Comparison of ENCODE assay signal across 1 cellular context in the genomic region with DNA sequence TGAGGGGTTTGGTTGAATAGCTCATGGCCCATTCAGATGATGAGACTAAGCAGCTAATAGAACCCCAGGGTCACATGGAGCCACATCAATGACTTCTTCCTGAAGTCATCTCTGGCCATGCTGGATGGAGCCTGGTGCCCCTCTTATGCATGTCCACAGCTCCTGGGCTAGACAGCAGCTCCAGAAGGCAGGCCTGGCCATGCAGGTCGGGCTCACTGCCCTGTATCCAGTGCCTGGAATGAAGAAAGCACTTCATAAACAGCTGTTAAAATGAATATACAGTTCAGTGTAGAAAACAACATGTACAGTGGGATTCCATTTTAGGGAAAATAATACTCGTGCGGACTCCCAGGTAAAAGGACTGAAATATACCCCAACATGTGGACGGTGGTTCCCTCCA.
TF ChIP-seq lines count a peak whose summit lies in the region.

No MANE protein-coding gene starts in this region.

TF ChIP-seq in H1, 55 proteins besides CTCF, POLR2A, EP300 and RAD21:
- TF ChIP-seq CREB1 (IDR thresholded peaks at IDR 0.05) (no peak), GTF2F1 (IDR thresholded peaks at IDR 0.05; ENCODE audit: borderline replicate concordance, low read depth, low read length) (no peak), NRF1 (IDR thresholded peaks at IDR 0.05; ENCODE audit: low read depth, low read length) (no peak), SIX5 (IDR thresholded peaks at IDR 0.05; ENCODE audit: low read depth, low read length) (no peak), RBBP5 (IDR thresholded peaks at IDR 0.05; ENCODE audit: borderline replicate concordance, low read depth, low read length) (no peak)
